In the genomic region with DNA sequence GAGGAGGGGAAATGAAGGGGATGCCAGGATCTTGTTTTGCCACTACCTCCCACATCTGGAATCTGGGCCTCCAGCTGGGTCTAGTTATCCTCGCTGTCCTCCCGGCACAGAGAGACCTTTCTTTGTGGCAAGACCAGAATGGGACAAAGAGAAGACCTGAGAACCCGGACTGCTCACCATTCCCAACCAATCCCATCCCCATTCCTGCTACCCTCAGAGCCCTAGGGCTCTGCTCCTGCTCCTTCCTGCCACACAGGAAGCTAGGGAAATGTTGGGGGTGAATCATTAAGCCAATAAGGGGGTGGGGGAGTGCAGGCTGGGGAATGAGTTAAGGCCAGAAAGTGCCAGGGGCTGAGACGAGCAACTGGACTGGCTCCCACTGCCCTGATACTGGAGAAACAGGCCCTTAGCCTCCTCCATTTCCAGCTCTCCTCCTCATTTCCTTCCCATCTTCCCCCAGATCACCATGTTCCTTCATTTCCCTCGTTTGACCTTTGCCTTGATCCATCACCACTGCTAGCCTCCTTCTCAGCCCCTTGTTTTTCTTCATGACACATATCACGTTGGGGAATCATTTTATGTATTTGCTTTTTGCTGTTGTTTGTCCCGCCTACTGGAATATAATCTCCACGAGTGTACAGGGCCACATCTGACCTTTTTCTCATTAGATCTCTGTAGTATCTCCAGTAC, we compare ENCODE assay signal across 11 cellular contexts. TPM values are rescaled to one million over a fixed set of nuclear protein-coding genes. Genes with fewer than 3 reads are reported as not detected.
DNase-seq lines count a peak whose midpoint lies in the region; ATAC-seq and TF ChIP-seq lines count a peak whose summit lies in the region.
"Had no signal": no experiment of that assay in that cellular context is flagged by ENCODE, and none has a peak within 500 bp of the region (broad histone marks: within the 10 kb centered on the region; RNA-seq: fewer than 3 reads in every experiment).

No MANE protein-coding gene starts in this region.

- H3K4me1 ChIP-seq in transverse colon (peaks cover 29 to 72% (median 61%) of the 10 kb centered on the region in 4 donors), upper lobe of left lung (peaks cover 30 to 47% (median 46%) of the 10 kb centered on the region in 4 donors)

- no peaks in the 10 kb centered on the region for H3K36me3 ChIP-seq in transverse colon
- no peaks in the 10 kb centered on the region for H3K36me3 ChIP-seq in upper lobe of left lung

- H3K4me3 Mint-ChIP-seq in activated naive CD4-positive, alpha-beta T cell treated with anti-CD3 and anti-CD28 coated beads, Interleukin-2, amount 50 U/mL, for 24 hours, result no peak overlapping the region
- no peak overlapping the region for H3K4me3 Mint-ChIP-seq in mesothelial cell of epicardium

- H3K9me3 Mint-ChIP-seq in activated naive CD4-positive, alpha-beta T cell treated with anti-CD3 and anti-CD28 coated beads, Interleukin-2, amount 50 U/mL, for 24 hours, result no peaks in the 10 kb centered on the region
- no peaks in the 10 kb centered on the region for H3K9me3 Mint-ChIP-seq in mesothelial cell of epicardium

- H3K27me3 ChIP-seq in transverse colon (no peaks in the 10 kb centered on the region), upper lobe of left lung (no peaks in the 10 kb centered on the region)

- ATAC-seq in upper lobe of left lung (ENCODE audit: low FRiP score in 2 of 2), result no peak

- TF ChIP-seq EP300 in transverse colon (IDR thresholded peaks at IDR 0.05; ENCODE audit: low read depth) (no peak), upper lobe of left lung (IDR thresholded peaks at IDR 0.05) (no peak)

- H3K27ac ChIP-seq in transverse colon, result peak overlapping the region; percentile 82 to 88 (median 86)
- peak overlapping the region in 2 of 4 donors; percentile 23 to 48 for H3K27ac ChIP-seq in upper lobe of left lung

- TF ChIP-seq POLR2A in transverse colon (IDR thresholded peaks at IDR 0.05), result no peak
- no peak for TF ChIP-seq POLR2A in upper lobe of left lung (IDR thresholded peaks at IDR 0.05)

- H3K4me3 ChIP-seq in cardiac fibroblast (replicated peaks in 1 of 2; ENCODE audit: low read depth in 2 of 2, low read length in 2 of 2) (no peak overlapping the region), transverse colon (no peak overlapping the region), upper lobe of left lung (no peak overlapping the region)

- H3K36me3 Mint-ChIP-seq in activated naive CD4-positive, alpha-beta T cell treated with anti-CD3 and anti-CD28 coated beads, Interleukin-2, amount 50 U/mL, for 24 hours, result peaks cover under 1% of the 10 kb centered on the region
- H3K36me3 Mint-ChIP-seq in mesothelial cell of epicardium, result no peaks in the 10 kb centered on the region

- in situ Hi-C loops in transverse colon (cut with MboI; ENCODE audit: low pct_ligation_motif_present in 1 of 4, low pct_unique_long_range_greater_than_20kb in 1 of 4, low sequenced_read_pairs in 3 of 4), result loop anchor here in 2 of 4 donors (10.0 to 25.0 kb wide), 2 partner anchors 76 to 138 kb away; partner anchors contain the start of gene DDR1 (in 2 of the 2)

- DNase-seq in activated naive CD4-positive, alpha-beta T cell treated with anti-CD3 and anti-CD28 coated beads, Interleukin-2, amount 50 U/mL, for 16 hours, result no peak
- DNase-seq in cardiac fibroblast (ENCODE audit: low read depth in 2 of 2) (peak; percentile 61 to 63), mesothelial cell of epicardium (ENCODE audit: low spot score in 2 of 2, unreplicated experiment in 2 of 2) (no peak), transverse colon (no peak), DMS153 (lab: John Stamatoyannopoulos, UW) (no peak), upper lobe of left lung (no peak)
- no peak for DNase-seq in stimulated activated CD4-positive, alpha-beta T cell treated with anti-CD3 and anti-CD28 coated beads, Interleukin-2, amount 100 ng/mL, for 24 hours
- DNase-seq: activated CD4-positive, alpha-beta T cell treated with anti-CD3 and anti-CD28 coated beads for 1 hour; activated naive CD4-positive, alpha-beta T cell treated with Interleukin-2 at 50 U/mL for 16 hours; effector CD4-positive, alpha-beta T cell had no signal

- 28 to 47% methylated on average over 4 to 8 of the region's 8 CpGs for WGBS in transverse colon (ENCODE audit: low coverage in 1 of 2), 2 donors
- 71 to 74% methylated on average over 8 of the region's 8 CpGs for WGBS in upper lobe of left lung, 2 donors

- H3K27me3 Mint-ChIP-seq in activated naive CD4-positive, alpha-beta T cell treated with anti-CD3 and anti-CD28 coated beads, Interleukin-2, amount 50 U/mL, for 24 hours, result no peaks in the 10 kb centered on the region
- H3K27me3 Mint-ChIP-seq in mesothelial cell of epicardium (ENCODE audit: low read depth), result no peaks in the 10 kb centered on the region

- peak overlapping the region; percentile 9 for H3K27ac Mint-ChIP-seq in activated naive CD4-positive, alpha-beta T cell treated with anti-CD3 and anti-CD28 coated beads, Interleukin-2, amount 50 U/mL, for 24 hours
- H3K27ac Mint-ChIP-seq in mesothelial cell of epicardium, result peak overlapping the region; percentile 52

- TF ChIP-seq CTCF in cardiac fibroblast (IDR thresholded peaks at IDR 0.05; ENCODE audit: low read depth, low read length) (no peak), mesothelial cell of epicardium (IDR thresholded peaks at IDR 0.05; ENCODE audit: unreplicated experiment) (no peak), transverse colon (IDR thresholded peaks at IDR 0.05) (no peak), upper lobe of left lung (IDR thresholded peaks at IDR 0.05) (no peak)

- H3K9me3 ChIP-seq in transverse colon (no peaks in the 10 kb centered on the region), upper lobe of left lung (no peaks in the 10 kb centered on the region)

- peaks cover 45% of the 10 kb centered on the region for H3K4me1 Mint-ChIP-seq in activated naive CD4-positive, alpha-beta T cell treated with anti-CD3 and anti-CD28 coated beads, Interleukin-2, amount 50 U/mL, for 24 hours
- peaks cover 54% of the 10 kb centered on the region for H3K4me1 Mint-ChIP-seq in mesothelial cell of epicardium

- intact Hi-C loops in transverse colon (cut with DNase I; ENCODE audit: low total_unique reads), result no loop called here

RNA-seq across cellular contexts. Expression of gene IER3, which starts 4.6 kb away (rescaled TPM):
- total RNA-seq in mesothelial cell of epicardium (131 to 136 TPM (median 134 TPM) in 3 replicates), transverse colon (100 to 1,000 TPM in 1 of 4 donors, 10 to 100 TPM in 3; 21.1 to 100 (median 84.6) TPM), upper lobe of left lung (10 to 100 TPM in 4 of 6 donors, 1 to 10 TPM in 2; 4.2 to 61.1 (median 19.8) TPM)

RNA-seq across cellular contexts. Expression of gene FLOT1, which starts 6.5 kb away (rescaled TPM):
- total RNA-seq in mesothelial cell of epicardium (96.5 to 101 TPM (median 99.8 TPM) in 3 replicates), transverse colon (100 to 1,000 TPM; 123 to 146 (median 139) TPM), upper lobe of left lung (100 to 1,000 TPM; 133 to 212 (median 143) TPM)

RNA-seq across cellular contexts. Expression of gene TUBB, which starts 28.8 kb away (rescaled TPM):
- total RNA-seq in mesothelial cell of epicardium (1,084 to 1,110 TPM (median 1,094 TPM) in 3 replicates), transverse colon (100 to 1,000 TPM in 3 of 4 donors, 10 to 100 TPM in 1; 77.1 to 128 (median 106) TPM), upper lobe of left lung (100 to 1,000 TPM in 4 of 6 donors, 10 to 100 TPM in 2; 71.2 to 347 (median 149) TPM)

RNA-seq across cellular contexts. Expression of gene MDC1, which starts 31.9 kb away (rescaled TPM):
- total RNA-seq in mesothelial cell of epicardium, result 49.7 to 51.9 TPM (median 49.8 TPM) in 3 replicates
- total RNA-seq in transverse colon, result 10 to 100 TPM in 2 of 4 donors, 1 to 10 TPM in 2; 3.1 to 13.5 (median 9.7) TPM
- total RNA-seq in upper lobe of left lung, result 10 to 100 TPM; 13.5 to 33.5 (median 24.2) TPM

RNA-seq across cellular contexts. Expression of gene NRM, which starts 58.2 kb away (rescaled TPM):
- total RNA-seq in mesothelial cell of epicardium (34.6 to 40.2 TPM (median 36.1 TPM) in 3 replicates), transverse colon (10 to 100 TPM in 1 of 4 donors, 1 to 10 TPM in 2, not detected in 1; 2.7 to 13.8 (median 2.7) TPM), upper lobe of left lung (10 to 100 TPM in 1 of 6 donors, 1 to 10 TPM in 5; 3.3 to 13.4 (median 7.2) TPM)

Comparison
In these comparisons a context has a peak if more than half of its experiments do, and no peak if none do; other contexts are left out.
1. DNase-seq: peak in cardiac fibroblast (2 of 2); none in activated naive CD4-positive, alpha-beta T cell treated with anti-CD3 and anti-CD28 coated beads, Interleukin-2, amount 50 U/mL, for 16 hours (single experiment), mesothelial cell of epicardium (0 of 2), transverse colon (single experiment), DMS153 (single experiment), stimulated activated CD4-positive, alpha-beta T cell treated with anti-CD3 and anti-CD28 coated beads, Interleukin-2, amount 100 ng/mL, for 24 hours (0 of 2) and upper lobe of left lung (0 of 2).